28 cellular contexts compared by ENCODE assay signal in the genomic region with DNA sequence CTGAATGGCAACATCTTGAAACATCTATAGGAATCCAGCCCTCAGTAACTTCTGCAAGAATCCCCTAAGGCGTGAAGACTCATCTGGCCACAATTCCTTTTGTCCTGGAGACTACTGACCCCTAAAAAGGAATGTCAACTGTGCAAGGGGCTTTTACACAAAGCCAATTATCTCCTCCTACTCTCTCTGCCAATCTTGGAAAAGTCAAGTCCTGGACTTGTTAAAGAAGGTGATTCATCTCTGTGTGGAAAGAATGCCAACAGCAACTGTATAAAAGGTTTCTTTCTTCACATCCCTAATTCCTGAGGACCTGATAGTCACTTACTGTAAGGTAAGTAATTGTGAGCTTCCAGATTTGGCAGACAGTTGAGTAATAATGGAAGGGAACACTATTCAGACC. TPM values are rescaled to one million over a fixed set of nuclear protein-coding genes. Genes with fewer than 3 reads are reported as not detected.
DNase-seq lines count a peak whose midpoint lies in the region; ATAC-seq, FAIRE-seq and TF ChIP-seq lines count a peak whose summit lies in the region.
"Had no signal": no experiment of that assay in that cellular context is flagged by ENCODE, and none has a peak within 500 bp of the region (broad histone marks: within the 10 kb centered on the region; RNA-seq: fewer than 3 reads in every experiment).

No MANE protein-coding gene starts in this region.

- H3K36me3 Mint-ChIP-seq in MCF 10A (ENCODE audit: insufficient read depth, unreplicated experiment), result no peaks in the 10 kb centered on the region
- no peaks in the 10 kb centered on the region for H3K36me3 Mint-ChIP-seq in activated CD8-positive, alpha-beta T cell treated with anti-CD3 and anti-CD28 coated beads for 36 hours (ENCODE audit: low read depth)
- H3K36me3 Mint-ChIP-seq: activated naive CD8-positive, alpha-beta T cell; CD14-positive monocyte; memory B cell had no signal

- no peak overlapping the region for H3K27ac ChIP-seq in breast epithelium
- H3K27ac ChIP-seq: 22Rv1, colonic mucosa, heart left ventricle, VCaP had no signal

- H3K27me3 ChIP-seq in breast epithelium (no peaks in the 10 kb centered on the region), bronchial epithelial cell (ENCODE audit: control insufficient read depth, insufficient read depth, low read length) (no peaks in the 10 kb centered on the region)
- H3K27me3 ChIP-seq: colonic mucosa, heart left ventricle had no signal

- TF ChIP-seq POLR2A in breast epithelium (IDR thresholded peaks at IDR 0.05), result no peak

- intact Hi-C loops in MCF 10A (cut with micrococcal nuclease), result no loop called here
- intact Hi-C loops in breast epithelium (cut with DNase I; ENCODE audit: low total_unique reads), result no loop called here
- intact Hi-C loops in activated CD8-positive, alpha-beta T cell treated with anti-CD3 and anti-CD28 coated beads for 36 hours (cut with micrococcal nuclease), result no loop called here

- BruUV-seq in MCF 10A (replicated peaks; lab: Mats Ljungman, UMichigan), result no TSS peak

- FAIRE-seq in bronchial epithelial cell (lab: Jason Lieb, UNC), result peak; percentile 76

- no peaks in the 10 kb centered on the region for H3K4me1 Mint-ChIP-seq in MCF 10A (ENCODE audit: insufficient read depth, unreplicated experiment)
- H3K4me1 Mint-ChIP-seq in activated CD8-positive, alpha-beta T cell treated with anti-CD3 and anti-CD28 coated beads for 36 hours (ENCODE audit: low read depth), result no peaks in the 10 kb centered on the region
- H3K4me1 Mint-ChIP-seq: CD14-positive monocyte, memory B cell had no signal

- TF ChIP-seq CTCF in MCF 10A (IDR thresholded peaks at IDR 0.05; ENCODE audit: unreplicated experiment) (no peak), breast epithelium (IDR thresholded peaks at IDR 0.05) (no peak), bronchial epithelial cell (IDR thresholded peaks at IDR 0.05; ENCODE audit: insufficient read depth, low read length, severe bottlenecking) (no peak)
- TF ChIP-seq CTCF in activated CD8-positive, alpha-beta T cell treated with anti-CD3 and anti-CD28 coated beads for 36 hours (IDR thresholded peaks at IDR 0.05), result no peak

- ATAC-seq in activated CD8-positive, alpha-beta T cell treated with anti-CD3 and anti-CD28 coated beads for 36 hours, result no peak
- ATAC-seq: heart left ventricle had no signal

- POLR2A ChIA-PET in MCF 10A (lab: Yijun Ruan, JAX), result interaction anchor here (0.6 to 1.5 kb wide), 9 partner anchors 9 to 178 kb away, joined by 3 to 4 read pairs (median 4); partner anchors contain the start of gene THRB
- POLR2A ChIA-PET in activated CD8-positive, alpha-beta T cell treated with anti-CD3 and anti-CD28 coated beads for 36 hours (lab: Charles Lee), result no interaction called here

- H3K27me3 Mint-ChIP-seq in MCF 10A (ENCODE audit: insufficient read depth, unreplicated experiment), result no peaks in the 10 kb centered on the region
- H3K27me3 Mint-ChIP-seq in activated CD8-positive, alpha-beta T cell treated with anti-CD3 and anti-CD28 coated beads for 36 hours, result no peaks in the 10 kb centered on the region

- no peaks in the 10 kb centered on the region for H3K36me3 ChIP-seq in breast epithelium
- H3K36me3 ChIP-seq in bronchial epithelial cell (ENCODE audit: control insufficient read depth, insufficient read depth, low read length), result no peaks in the 10 kb centered on the region
- H3K36me3 ChIP-seq: colonic mucosa, heart left ventricle had no signal

- H3K4me3 ChIP-seq in breast epithelium (no peak overlapping the region), bronchial epithelial cell (ENCODE audit: low read depth, low read length) (no peak overlapping the region)
- H3K4me3 ChIP-seq: colonic mucosa, heart left ventricle, skin epidermis had no signal

- peak; percentile 78 for DNase-seq in MCF 10A (ENCODE audit: unreplicated experiment)
- DNase-seq in breast epithelium (ENCODE audit: low spot score in 2 of 2), result no peak
- peak; percentile 94 for DNase-seq in bronchial epithelial cell (ENCODE audit: low read depth)
- DNase-seq in islet precursor cell, result peak; percentile 90
- no peak for DNase-seq in NOMO-1 treated with DMSO at 0.1 percent for 48 hours (lab: John Stamatoyannopoulos, UW; ENCODE audit: unreplicated experiment)
- DNase-seq in SIG-M5 (lab: John Stamatoyannopoulos, UW), result no peak
- no peak for DNase-seq in 8988T
- no peak for DNase-seq in activated CD8-positive, alpha-beta T cell treated with anti-CD3 and anti-CD28 coated beads for 36 hours
- DNase-seq: activated CD4-positive, alpha-beta T cell treated with anti-CD3 and anti-CD28 coated beads for 48 hours; activated effector memory CD4-positive, alpha-beta T cell treated with Interleukin-2 at 50 U/mL for 16 hours; anterior cingulate cortex; Caco-2; colonic mucosa; effector CD4-positive, alpha-beta T cell; GF-D8; heart left ventricle; KG1; NCI-H1417 treated with DMSO at 0.1 percent for 48 hours; NCI-H2029 treated with DMSO at 0.1 percent for 48 hours; NCI-H69; stimulated activated naive CD4-positive, alpha-beta T cell had no signal

- CTCF ChIA-PET in MCF 10A (lab: Yijun Ruan, JAX), result no interaction called here
- CTCF ChIA-PET in activated CD8-positive, alpha-beta T cell treated with anti-CD3 and anti-CD28 coated beads for 36 hours (lab: Charles Lee), result no interaction called here

- H3K4me3 Mint-ChIP-seq in MCF 10A (ENCODE audit: unreplicated experiment), result no peak overlapping the region
- no peak overlapping the region for H3K4me3 Mint-ChIP-seq in activated CD8-positive, alpha-beta T cell treated with anti-CD3 and anti-CD28 coated beads for 36 hours
- H3K4me3 Mint-ChIP-seq: activated naive CD8-positive, alpha-beta T cell; CD14-positive monocyte; memory B cell had no signal

- H3K9me3 ChIP-seq in breast epithelium, result no peaks in the 10 kb centered on the region
- H3K9me3 ChIP-seq: Caco-2, colonic mucosa had no signal

- H3K9me3 Mint-ChIP-seq in MCF 10A (ENCODE audit: unreplicated experiment), result no peaks in the 10 kb centered on the region
- H3K9me3 Mint-ChIP-seq in activated CD8-positive, alpha-beta T cell treated with anti-CD3 and anti-CD28 coated beads for 36 hours, result no peaks in the 10 kb centered on the region
- H3K9me3 Mint-ChIP-seq: memory B cell had no signal

- peaks cover 0 to 6% of the 10 kb centered on the region in 2 donors for H3K4me1 ChIP-seq in breast epithelium
- H3K4me1 ChIP-seq: colonic mucosa had no signal

- H3K27ac Mint-ChIP-seq in MCF 10A (ENCODE audit: low read depth, unreplicated experiment), result peak overlapping the region; percentile 10
- H3K27ac Mint-ChIP-seq in activated CD8-positive, alpha-beta T cell treated with anti-CD3 and anti-CD28 coated beads for 36 hours, result no peak overlapping the region
- H3K27ac Mint-ChIP-seq: activated naive CD8-positive, alpha-beta T cell; CD14-positive monocyte; memory B cell had no signal

RNA-seq across cellular contexts. Expression of gene THRB, which starts 22.3 kb away (rescaled TPM):
- total RNA-seq in MCF 10A (2022) (3.8 and 4.2 TPM in 2 replicates), breast epithelium (10 to 100 TPM; 29.8 to 40.2 (median 39.2) TPM), bronchial epithelial cell (7.6 and 9.0 TPM in 2 replicates)
- total RNA-seq in activated CD8-positive, alpha-beta T cell treated with anti-CD3 and anti-CD28 coated beads for 36 hours, result not detected
- total RNA-seq: activated CD8-positive, alpha-beta memory T cell treated with anti-CD3 and anti-CD28 coated beads for 36 hours had no signal

Comparison
In these comparisons a context has a peak if more than half of its experiments do, and no peak if none do; other contexts are left out.
1. DNase-seq: peak in MCF 10A (single experiment), bronchial epithelial cell (single experiment) and islet precursor cell (single experiment); none in breast epithelium (0 of 2), NOMO-1 treated with DMSO at 0.1 percent for 48 hours (single experiment), SIG-M5 (single experiment), 8988T (single experiment) and activated CD8-positive, alpha-beta T cell treated with anti-CD3 and anti-CD28 coated beads for 36 hours (single experiment).